Comparison of ENCODE assay signal across 1 cellular context in the genomic region with DNA sequence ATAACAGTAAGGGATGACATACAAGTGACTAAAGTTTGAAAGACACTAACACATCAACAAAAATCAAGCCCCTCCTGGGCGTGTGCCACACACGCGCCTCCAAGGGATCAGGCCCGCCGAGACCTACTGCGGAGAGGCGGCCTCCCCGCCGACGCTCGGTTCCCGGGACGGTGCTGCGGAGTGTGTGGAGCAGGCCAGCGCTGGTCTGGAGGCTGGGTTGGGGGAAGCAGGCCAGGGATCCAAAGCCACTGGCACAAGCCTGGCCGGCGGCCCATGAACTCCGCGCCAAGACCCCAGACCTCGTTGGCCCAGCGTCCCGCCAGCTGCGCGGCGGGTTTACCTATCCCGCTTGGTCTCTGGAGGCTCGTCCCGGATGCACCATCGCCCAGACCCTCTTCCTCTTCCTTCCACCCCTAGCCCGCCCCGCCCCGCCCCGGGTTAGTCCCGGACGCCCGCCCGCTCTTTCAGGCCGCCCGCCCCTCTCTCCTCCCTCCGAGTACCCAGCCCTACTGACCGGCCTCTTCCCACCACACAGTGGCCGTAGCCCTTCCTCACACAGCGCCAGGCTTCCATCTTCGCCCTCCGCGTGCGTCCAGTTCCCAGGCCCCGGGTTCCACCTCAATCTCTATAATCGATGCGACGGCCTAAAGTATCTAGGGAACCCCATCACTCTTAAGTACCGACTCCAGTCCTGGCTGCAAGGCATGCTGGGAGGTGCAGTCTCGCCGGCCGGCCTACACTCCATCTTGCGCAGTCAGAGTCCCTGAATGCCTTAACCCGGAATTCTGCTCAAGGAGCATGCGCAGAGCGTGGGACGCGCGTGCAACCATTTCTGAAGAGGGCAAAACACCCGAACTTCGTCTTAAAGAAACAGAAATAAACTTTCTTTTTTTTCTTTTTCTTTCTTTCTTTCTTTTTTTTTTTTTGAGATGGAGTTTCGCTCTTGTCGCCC.
TF ChIP-seq lines count a peak whose summit lies in the region.

A gene with protein sequence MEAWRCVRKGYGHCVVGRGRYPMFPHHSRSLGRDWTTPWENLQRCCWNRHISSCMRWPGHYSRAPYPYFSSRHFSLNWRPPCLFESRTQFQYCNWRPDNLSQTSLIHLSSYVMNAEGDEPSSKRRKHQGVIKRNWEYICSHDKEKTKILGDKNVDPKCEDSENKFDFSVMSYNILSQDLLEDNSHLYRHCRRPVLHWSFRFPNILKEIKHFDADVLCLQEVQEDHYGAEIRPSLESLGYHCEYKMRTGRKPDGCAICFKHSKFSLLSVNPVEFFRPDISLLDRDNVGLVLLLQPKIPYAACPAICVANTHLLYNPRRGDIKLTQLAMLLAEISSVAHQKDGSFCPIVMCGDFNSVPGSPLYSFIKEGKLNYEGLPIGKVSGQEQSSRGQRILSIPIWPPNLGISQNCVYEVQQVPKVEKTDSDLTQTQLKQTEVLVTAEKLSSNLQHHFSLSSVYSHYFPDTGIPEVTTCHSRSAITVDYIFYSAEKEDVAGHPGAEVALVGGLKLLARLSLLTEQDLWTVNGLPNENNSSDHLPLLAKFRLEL (minus strand): TSS at position 769 of the 952 bp plus-strand sequence. CDS start 196 bp downstream, at position 573.

TF ChIP-seq in K562, 482 proteins besides CTCF, POLR2A, EP300 and RAD21 (continued from another document and continues in another):
- TF ChIP-seq, protein P1, sequence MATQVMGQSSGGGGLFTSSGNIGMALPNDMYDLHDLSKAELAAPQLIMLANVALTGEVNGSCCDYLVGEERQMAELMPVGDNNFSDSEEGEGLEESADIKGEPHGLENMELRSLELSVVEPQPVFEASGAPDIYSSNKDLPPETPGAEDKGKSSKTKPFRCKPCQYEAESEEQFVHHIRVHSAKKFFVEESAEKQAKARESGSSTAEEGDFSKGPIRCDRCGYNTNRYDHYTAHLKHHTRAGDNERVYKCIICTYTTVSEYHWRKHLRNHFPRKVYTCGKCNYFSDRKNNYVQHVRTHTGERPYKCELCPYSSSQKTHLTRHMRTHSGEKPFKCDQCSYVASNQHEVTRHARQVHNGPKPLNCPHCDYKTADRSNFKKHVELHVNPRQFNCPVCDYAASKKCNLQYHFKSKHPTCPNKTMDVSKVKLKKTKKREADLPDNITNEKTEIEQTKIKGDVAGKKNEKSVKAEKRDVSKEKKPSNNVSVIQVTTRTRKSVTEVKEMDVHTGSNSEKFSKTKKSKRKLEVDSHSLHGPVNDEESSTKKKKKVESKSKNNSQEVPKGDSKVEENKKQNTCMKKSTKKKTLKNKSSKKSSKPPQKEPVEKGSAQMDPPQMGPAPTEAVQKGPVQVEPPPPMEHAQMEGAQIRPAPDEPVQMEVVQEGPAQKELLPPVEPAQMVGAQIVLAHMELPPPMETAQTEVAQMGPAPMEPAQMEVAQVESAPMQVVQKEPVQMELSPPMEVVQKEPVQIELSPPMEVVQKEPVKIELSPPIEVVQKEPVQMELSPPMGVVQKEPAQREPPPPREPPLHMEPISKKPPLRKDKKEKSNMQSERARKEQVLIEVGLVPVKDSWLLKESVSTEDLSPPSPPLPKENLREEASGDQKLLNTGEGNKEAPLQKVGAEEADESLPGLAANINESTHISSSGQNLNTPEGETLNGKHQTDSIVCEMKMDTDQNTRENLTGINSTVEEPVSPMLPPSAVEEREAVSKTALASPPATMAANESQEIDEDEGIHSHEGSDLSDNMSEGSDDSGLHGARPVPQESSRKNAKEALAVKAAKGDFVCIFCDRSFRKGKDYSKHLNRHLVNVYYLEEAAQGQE (CRISPR knock-in tag; IDR thresholded peaks at IDR 0.05; ENCODE audit: low read depth), result 0 out of 2 replicates have a peak, but pooled peaks have one; percentile 15
- TF ChIP-seq ZC3H8 (IDR thresholded peaks at IDR 0.05) (no peak), SMAD4 (CRISPR knock-in tag; conservative IDR thresholded peaks at IDR 0.05) (peak; percentile 26; the same call in 1 of the 2 replicates), ZNF124 (CRISPR knock-in tag; IDR thresholded peaks at IDR 0.05) (no peak), SLC30A9 (CRISPR knock-in tag; IDR thresholded peaks at IDR 0.05) (no peak), ZNF589 (CRISPR knock-in tag; IDR thresholded peaks at IDR 0.05; ENCODE audit: low read depth) (no peak), SETDB1 (IDR thresholded peaks at IDR 0.05; ENCODE audit: low read length) (peak; percentile 25), HIVEP1 (CRISPR knock-in tag; IDR thresholded peaks at IDR 0.05) (no peak), CCNT2 (IDR thresholded peaks at IDR 0.05; ENCODE audit: borderline replicate concordance, extremely low read depth, insufficient read length, low read depth, low read length) (peak; percentile 73), MTA1 (IDR thresholded peaks at IDR 0.05; ENCODE audit: borderline replicate concordance) (no peak), SNIP1 (IDR thresholded peaks at IDR 0.05; ENCODE audit: low read depth) (peak; percentile 45; the same call in 1 of the 2 replicates), ZNF212 (CRISPR knock-in tag; IDR thresholded peaks at IDR 0.05) (no peak)
- TF ChIP-seq, protein P2, sequence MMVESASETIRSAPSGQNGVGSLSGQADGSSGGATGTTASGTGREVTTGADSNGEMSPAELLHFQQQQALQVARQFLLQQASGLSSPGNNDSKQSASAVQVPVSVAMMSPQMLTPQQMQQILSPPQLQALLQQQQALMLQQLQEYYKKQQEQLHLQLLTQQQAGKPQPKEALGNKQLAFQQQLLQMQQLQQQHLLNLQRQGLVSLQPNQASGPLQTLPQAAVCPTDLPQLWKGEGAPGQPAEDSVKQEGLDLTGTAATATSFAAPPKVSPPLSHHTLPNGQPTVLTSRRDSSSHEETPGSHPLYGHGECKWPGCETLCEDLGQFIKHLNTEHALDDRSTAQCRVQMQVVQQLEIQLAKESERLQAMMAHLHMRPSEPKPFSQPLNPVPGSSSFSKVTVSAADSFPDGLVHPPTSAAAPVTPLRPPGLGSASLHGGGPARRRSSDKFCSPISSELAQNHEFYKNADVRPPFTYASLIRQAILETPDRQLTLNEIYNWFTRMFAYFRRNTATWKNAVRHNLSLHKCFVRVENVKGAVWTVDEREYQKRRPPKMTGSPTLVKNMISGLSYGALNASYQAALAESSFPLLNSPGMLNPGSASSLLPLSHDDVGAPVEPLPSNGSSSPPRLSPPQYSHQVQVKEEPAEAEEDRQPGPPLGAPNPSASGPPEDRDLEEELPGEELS (CRISPR knock-in tag; IDR thresholded peaks at IDR 0.05; ENCODE audit: borderline replicate concordance), result no peak
- TF ChIP-seq, protein P3, sequence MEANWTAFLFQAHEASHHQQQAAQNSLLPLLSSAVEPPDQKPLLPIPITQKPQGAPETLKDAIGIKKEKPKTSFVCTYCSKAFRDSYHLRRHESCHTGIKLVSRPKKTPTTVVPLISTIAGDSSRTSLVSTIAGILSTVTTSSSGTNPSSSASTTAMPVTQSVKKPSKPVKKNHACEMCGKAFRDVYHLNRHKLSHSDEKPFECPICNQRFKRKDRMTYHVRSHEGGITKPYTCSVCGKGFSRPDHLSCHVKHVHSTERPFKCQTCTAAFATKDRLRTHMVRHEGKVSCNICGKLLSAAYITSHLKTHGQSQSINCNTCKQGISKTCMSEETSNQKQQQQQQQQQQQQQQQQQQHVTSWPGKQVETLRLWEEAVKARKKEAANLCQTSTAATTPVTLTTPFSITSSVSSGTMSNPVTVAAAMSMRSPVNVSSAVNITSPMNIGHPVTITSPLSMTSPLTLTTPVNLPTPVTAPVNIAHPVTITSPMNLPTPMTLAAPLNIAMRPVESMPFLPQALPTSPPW (CRISPR knock-in tag; IDR thresholded peaks at IDR 0.05), result peak; percentile 86
- TF ChIP-seq, protein P4, sequence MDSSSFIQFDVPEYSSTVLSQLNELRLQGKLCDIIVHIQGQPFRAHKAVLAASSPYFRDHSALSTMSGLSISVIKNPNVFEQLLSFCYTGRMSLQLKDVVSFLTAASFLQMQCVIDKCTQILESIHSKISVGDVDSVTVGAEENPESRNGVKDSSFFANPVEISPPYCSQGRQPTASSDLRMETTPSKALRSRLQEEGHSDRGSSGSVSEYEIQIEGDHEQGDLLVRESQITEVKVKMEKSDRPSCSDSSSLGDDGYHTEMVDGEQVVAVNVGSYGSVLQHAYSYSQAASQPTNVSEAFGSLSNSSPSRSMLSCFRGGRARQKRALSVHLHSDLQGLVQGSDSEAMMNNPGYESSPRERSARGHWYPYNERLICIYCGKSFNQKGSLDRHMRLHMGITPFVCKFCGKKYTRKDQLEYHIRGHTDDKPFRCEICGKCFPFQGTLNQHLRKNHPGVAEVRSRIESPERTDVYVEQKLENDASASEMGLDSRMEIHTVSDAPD (CRISPR knock-in tag; IDR thresholded peaks at IDR 0.05), result no peak
- TF ChIP-seq, protein P5, sequence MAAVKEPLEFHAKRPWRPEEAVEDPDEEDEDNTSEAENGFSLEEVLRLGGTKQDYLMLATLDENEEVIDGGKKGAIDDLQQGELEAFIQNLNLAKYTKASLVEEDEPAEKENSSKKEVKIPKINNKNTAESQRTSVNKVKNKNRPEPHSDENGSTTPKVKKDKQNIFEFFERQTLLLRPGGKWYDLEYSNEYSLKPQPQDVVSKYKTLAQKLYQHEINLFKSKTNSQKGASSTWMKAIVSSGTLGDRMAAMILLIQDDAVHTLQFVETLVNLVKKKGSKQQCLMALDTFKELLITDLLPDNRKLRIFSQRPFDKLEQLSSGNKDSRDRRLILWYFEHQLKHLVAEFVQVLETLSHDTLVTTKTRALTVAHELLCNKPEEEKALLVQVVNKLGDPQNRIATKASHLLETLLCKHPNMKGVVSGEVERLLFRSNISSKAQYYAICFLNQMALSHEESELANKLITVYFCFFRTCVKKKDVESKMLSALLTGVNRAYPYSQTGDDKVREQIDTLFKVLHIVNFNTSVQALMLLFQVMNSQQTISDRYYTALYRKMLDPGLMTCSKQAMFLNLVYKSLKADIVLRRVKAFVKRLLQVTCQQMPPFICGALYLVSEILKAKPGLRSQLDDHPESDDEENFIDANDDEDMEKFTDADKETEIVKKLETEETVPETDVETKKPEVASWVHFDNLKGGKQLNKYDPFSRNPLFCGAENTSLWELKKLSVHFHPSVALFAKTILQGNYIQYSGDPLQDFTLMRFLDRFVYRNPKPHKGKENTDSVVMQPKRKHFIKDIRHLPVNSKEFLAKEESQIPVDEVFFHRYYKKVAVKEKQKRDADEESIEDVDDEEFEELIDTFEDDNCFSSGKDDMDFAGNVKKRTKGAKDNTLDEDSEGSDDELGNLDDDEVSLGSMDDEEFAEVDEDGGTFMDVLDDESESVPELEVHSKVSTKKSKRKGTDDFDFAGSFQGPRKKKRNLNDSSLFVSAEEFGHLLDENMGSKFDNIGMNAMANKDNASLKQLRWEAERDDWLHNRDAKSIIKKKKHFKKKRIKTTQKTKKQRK (IDR thresholded peaks at IDR 0.05; ENCODE audit: borderline replicate concordance, low read depth, low read length), result no peak
- TF ChIP-seq, protein P6, sequence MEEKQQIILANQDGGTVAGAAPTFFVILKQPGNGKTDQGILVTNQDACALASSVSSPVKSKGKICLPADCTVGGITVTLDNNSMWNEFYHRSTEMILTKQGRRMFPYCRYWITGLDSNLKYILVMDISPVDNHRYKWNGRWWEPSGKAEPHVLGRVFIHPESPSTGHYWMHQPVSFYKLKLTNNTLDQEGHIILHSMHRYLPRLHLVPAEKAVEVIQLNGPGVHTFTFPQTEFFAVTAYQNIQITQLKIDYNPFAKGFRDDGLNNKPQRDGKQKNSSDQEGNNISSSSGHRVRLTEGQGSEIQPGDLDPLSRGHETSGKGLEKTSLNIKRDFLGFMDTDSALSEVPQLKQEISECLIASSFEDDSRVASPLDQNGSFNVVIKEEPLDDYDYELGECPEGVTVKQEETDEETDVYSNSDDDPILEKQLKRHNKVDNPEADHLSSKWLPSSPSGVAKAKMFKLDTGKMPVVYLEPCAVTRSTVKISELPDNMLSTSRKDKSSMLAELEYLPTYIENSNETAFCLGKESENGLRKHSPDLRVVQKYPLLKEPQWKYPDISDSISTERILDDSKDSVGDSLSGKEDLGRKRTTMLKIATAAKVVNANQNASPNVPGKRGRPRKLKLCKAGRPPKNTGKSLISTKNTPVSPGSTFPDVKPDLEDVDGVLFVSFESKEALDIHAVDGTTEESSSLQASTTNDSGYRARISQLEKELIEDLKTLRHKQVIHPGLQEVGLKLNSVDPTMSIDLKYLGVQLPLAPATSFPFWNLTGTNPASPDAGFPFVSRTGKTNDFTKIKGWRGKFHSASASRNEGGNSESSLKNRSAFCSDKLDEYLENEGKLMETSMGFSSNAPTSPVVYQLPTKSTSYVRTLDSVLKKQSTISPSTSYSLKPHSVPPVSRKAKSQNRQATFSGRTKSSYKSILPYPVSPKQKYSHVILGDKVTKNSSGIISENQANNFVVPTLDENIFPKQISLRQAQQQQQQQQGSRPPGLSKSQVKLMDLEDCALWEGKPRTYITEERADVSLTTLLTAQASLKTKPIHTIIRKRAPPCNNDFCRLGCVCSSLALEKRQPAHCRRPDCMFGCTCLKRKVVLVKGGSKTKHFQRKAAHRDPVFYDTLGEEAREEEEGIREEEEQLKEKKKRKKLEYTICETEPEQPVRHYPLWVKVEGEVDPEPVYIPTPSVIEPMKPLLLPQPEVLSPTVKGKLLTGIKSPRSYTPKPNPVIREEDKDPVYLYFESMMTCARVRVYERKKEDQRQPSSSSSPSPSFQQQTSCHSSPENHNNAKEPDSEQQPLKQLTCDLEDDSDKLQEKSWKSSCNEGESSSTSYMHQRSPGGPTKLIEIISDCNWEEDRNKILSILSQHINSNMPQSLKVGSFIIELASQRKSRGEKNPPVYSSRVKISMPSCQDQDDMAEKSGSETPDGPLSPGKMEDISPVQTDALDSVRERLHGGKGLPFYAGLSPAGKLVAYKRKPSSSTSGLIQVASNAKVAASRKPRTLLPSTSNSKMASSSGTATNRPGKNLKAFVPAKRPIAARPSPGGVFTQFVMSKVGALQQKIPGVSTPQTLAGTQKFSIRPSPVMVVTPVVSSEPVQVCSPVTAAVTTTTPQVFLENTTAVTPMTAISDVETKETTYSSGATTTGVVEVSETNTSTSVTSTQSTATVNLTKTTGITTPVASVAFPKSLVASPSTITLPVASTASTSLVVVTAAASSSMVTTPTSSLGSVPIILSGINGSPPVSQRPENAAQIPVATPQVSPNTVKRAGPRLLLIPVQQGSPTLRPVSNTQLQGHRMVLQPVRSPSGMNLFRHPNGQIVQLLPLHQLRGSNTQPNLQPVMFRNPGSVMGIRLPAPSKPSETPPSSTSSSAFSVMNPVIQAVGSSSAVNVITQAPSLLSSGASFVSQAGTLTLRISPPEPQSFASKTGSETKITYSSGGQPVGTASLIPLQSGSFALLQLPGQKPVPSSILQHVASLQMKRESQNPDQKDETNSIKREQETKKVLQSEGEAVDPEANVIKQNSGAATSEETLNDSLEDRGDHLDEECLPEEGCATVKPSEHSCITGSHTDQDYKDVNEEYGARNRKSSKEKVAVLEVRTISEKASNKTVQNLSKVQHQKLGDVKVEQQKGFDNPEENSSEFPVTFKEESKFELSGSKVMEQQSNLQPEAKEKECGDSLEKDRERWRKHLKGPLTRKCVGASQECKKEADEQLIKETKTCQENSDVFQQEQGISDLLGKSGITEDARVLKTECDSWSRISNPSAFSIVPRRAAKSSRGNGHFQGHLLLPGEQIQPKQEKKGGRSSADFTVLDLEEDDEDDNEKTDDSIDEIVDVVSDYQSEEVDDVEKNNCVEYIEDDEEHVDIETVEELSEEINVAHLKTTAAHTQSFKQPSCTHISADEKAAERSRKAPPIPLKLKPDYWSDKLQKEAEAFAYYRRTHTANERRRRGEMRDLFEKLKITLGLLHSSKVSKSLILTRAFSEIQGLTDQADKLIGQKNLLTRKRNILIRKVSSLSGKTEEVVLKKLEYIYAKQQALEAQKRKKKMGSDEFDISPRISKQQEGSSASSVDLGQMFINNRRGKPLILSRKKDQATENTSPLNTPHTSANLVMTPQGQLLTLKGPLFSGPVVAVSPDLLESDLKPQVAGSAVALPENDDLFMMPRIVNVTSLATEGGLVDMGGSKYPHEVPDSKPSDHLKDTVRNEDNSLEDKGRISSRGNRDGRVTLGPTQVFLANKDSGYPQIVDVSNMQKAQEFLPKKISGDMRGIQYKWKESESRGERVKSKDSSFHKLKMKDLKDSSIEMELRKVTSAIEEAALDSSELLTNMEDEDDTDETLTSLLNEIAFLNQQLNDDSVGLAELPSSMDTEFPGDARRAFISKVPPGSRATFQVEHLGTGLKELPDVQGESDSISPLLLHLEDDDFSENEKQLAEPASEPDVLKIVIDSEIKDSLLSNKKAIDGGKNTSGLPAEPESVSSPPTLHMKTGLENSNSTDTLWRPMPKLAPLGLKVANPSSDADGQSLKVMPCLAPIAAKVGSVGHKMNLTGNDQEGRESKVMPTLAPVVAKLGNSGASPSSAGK (IDR thresholded peaks at IDR 0.05), result peak; percentile 96
